In the genomic region with DNA sequence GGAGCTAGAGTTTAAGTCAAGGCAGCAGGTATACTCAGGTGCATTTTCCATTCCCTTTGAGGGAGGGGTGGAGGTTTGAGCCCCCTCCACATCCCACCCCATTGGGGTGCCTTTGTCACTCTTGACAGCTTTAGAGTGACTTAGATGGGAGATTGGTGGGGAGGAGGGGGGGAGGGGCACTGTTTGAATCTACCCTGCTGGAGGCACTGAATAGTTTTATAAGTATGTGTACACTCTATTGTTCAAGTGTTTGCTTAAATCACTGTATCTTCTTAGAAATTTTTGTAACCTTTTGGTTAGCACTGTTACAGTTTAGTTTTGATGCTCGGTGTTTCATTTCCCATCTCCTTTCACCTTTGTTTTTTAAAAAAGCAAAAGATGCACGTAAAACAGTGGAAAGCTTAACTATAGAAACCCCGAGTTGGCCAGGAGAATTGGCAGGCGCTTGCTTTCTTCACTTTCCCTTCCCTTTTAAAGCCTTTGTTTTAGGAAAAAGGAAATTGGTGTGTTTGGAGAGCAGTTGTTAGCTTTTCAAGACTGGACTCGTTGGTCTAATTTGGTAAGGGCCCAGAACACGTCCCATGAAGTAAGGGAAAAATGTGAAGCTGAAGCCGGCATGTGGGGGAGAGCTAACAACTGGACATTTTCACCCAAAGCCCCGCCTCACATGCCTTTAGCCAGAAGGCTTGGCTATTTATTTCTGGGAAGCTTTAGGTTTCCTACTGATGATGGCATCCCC, we compare ENCODE assay signal across 12 cellular contexts. TPM values are rescaled to one million over a fixed set of nuclear protein-coding genes. Genes with fewer than 3 reads are reported as not detected.
DNase-seq lines count a peak whose midpoint lies in the region; ATAC-seq and TF ChIP-seq lines count a peak whose summit lies in the region.
"Had no signal": no experiment of that assay in that cellular context is flagged by ENCODE, and none has a peak within 500 bp of the region (broad histone marks: within the 10 kb centered on the region; RNA-seq: fewer than 3 reads in every experiment).

No MANE protein-coding gene starts in this region.

- WGBS in ovary, 3 donors: 5 to 8% (median 8%) methylated on average over 8 of the region's 8 CpGs

- no peaks in the 10 kb centered on the region for H3K9me3 ChIP-seq in T-helper 17 cell (ENCODE audit: control insufficient read depth, low read length, poor library complexity, severe bottlenecking)
- no peaks in the 10 kb centered on the region for H3K9me3 ChIP-seq in fibroblast of lung (ENCODE audit: control insufficient read depth, insufficient read depth, low read depth, low read length)
- no peaks in the 10 kb centered on the region for H3K9me3 ChIP-seq in ovary

- no peaks in the 10 kb centered on the region for H4K20me1 ChIP-seq in fibroblast of lung (ENCODE audit: control insufficient read depth, extremely low read depth, insufficient read depth, low read length)

- no peak overlapping the region for H3K9ac ChIP-seq in fibroblast of lung (ENCODE audit: insufficient read depth, low read length)

- H3K27ac Mint-ChIP-seq in T-helper 17 cell: peak overlapping the region; percentile 99
- H3K27ac Mint-ChIP-seq: B cell had no signal

- intact Hi-C loops in ovary (cut with DNase I): no loop called here

- H3K4me3 Mint-ChIP-seq in T-helper 17 cell: no peak overlapping the region
- H3K4me3 Mint-ChIP-seq: B cell had no signal

- H3K4me1 Mint-ChIP-seq in T-helper 17 cell: peaks cover 65% of the 10 kb centered on the region

- no peak for ATAC-seq in T-helper 17 cell
- no peak for ATAC-seq in GM21529 (IDR thresholded peaks at IDR 0.05; ENCODE audit: unreplicated experiment)

- no peaks in the 10 kb centered on the region for H3K27me3 ChIP-seq in fibroblast of lung (ENCODE audit: control insufficient read depth, insufficient read depth, low read length)
- H3K27me3 ChIP-seq in ovary: no peaks in the 10 kb centered on the region

- H3K4me1 ChIP-seq in fibroblast of lung (ENCODE audit: control insufficient read depth, extremely low read depth, insufficient read depth, low read length) (no peaks in the 10 kb centered on the region), ovary (ENCODE audit: insufficient read depth) (peaks cover 6% of the 10 kb centered on the region)

- TF ChIP-seq EP300 in ovary (IDR thresholded peaks at IDR 0.05): no peak

- TF ChIP-seq CTCF in fibroblast of lung (conservative IDR thresholded peaks at IDR 0.05 in 1 of 2, IDR thresholded peaks at IDR 0.05 in 1 of 2; ENCODE audit: low read depth in 1 of 2, low read length in 2 of 2) (no peak), ovary (IDR thresholded peaks at IDR 0.05) (no peak), GM10248 (IDR thresholded peaks at IDR 0.05; ENCODE audit: control extremely low read depth, extremely low read depth, low read depth, missing control alignments) (no peak)

- POLR2A ChIA-PET in GM10248 (lab: Yijun Ruan, JAX): interaction anchor here (0.6 kb wide), 1 partner anchor 12 kb away, joined by 7 read pairs; no protein-coding TSS in a partner anchor

- no peak for TF ChIP-seq POLR2A in ovary (IDR thresholded peaks at IDR 0.05)

- H3K27me3 Mint-ChIP-seq in T-helper 17 cell: no peaks in the 10 kb centered on the region
- H3K27me3 Mint-ChIP-seq: B cell had no signal

- peak overlapping the region; percentile 15 for H3K4me2 ChIP-seq in fibroblast of lung (ENCODE audit: extremely low read depth, insufficient read depth, low read length)

- H3K27ac ChIP-seq in fibroblast of lung (ENCODE audit: insufficient read depth, low read length) (no peak overlapping the region), ovary (peak overlapping the region; percentile 5 to 67)

- H3K79me2 ChIP-seq in fibroblast of lung (ENCODE audit: control insufficient read depth, insufficient read depth, low read length): peaks cover 18% of the 10 kb centered on the region

- peaks cover 8% of the 10 kb centered on the region for H3K36me3 Mint-ChIP-seq in T-helper 17 cell (ENCODE audit: low read depth)

- CTCF ChIA-PET in GM10248 (lab: Yijun Ruan, JAX): interaction anchor here (0.8 to 1.5 kb wide), 4 partner anchors 12 to 166 kb away, joined by 3 to 6 read pairs (median 4); no protein-coding TSS in a partner anchor

- H3K4me3 ChIP-seq in fibroblast of lung (replicated peaks in 1 of 4; ENCODE audit: control extremely low read depth in 1 of 4, insufficient read depth in 1 of 4, low read depth in 3 of 4, low read length in 4 of 4): no peak overlapping the region
- H3K4me3 ChIP-seq in ovary: no peak overlapping the region

- no peak overlapping the region for H2AFZ ChIP-seq in fibroblast of lung (ENCODE audit: low read length)

- DNase-seq in CD1c-positive myeloid dendritic cell (ENCODE audit: extremely low spot score): peak; percentile 18
- no peak for DNase-seq in T-helper 17 cell
- peak in 1 of 2 donors; percentile 40 for DNase-seq in fibroblast of lung (ENCODE audit: low read depth in 2 of 2)
- peak in 4 of 5 donors; percentile 27 to 54 (median 32) for DNase-seq in ovary
- no peak for DNase-seq in GM10248 (ENCODE audit: extremely low spot score)
- no peak for DNase-seq in NCI-H2227 (lab: John Stamatoyannopoulos, UW; ENCODE audit: unreplicated experiment)
- no peak for DNase-seq in NCI-H2081 treated with DMSO at 0.1 percent for 48 hours (lab: John Stamatoyannopoulos, UW)
- DNase-seq: activated T-cell treated with anti-CD3 and anti-CD28 coated beads, Interleukin-2, amount 50 U/mL, for 48 hours; effector CD4-positive, alpha-beta T cell; NCI-H774 had no signal

- H3K36me3 ChIP-seq in fibroblast of lung (ENCODE audit: control insufficient read depth, insufficient read depth, low read length) (no peaks in the 10 kb centered on the region), ovary (no peaks in the 10 kb centered on the region)

RNA-seq across cellular contexts. Expression of a gene that starts 42.8 kb away (rescaled TPM):
- 100 to 1,000 TPM; 128 to 140 TPM for total RNA-seq in T-helper 17 cell
- 13.1 and 17.8 TPM in 2 replicates for total RNA-seq in fibroblast of lung
- 5.7 and 6.4 TPM in 2 replicates for polyA plus RNA-seq in fibroblast of lung
- 5.2 and 5.3 TPM in 2 replicates for polyA plus RNA-seq in fibroblast of lung (2012)
- polyA minus RNA-seq in fibroblast of lung (ENCODE audit: low replicate concordance): 24.9 and 34.6 TPM in 2 replicates
- total RNA-seq in ovary: 10 to 100 TPM; 34.8 to 52.1 (median 48.6) TPM
- 10 to 100 TPM in 1 of 2 donors, 1 to 10 TPM in 1; 9.4 to 11.2 TPM for polyA plus RNA-seq in ovary

Comparison
In these comparisons a context has a peak if more than half of its experiments do, and no peak if none do; other contexts are left out.
1. DNase-seq: peak in CD1c-positive myeloid dendritic cell (single experiment) and ovary (4 of 5); none in T-helper 17 cell (0 of 3), GM10248 (single experiment), NCI-H2227 (single experiment) and NCI-H2081 treated with DMSO at 0.1 percent for 48 hours (single experiment).